8 cellular contexts compared by ENCODE assay signal in the genomic region with DNA sequence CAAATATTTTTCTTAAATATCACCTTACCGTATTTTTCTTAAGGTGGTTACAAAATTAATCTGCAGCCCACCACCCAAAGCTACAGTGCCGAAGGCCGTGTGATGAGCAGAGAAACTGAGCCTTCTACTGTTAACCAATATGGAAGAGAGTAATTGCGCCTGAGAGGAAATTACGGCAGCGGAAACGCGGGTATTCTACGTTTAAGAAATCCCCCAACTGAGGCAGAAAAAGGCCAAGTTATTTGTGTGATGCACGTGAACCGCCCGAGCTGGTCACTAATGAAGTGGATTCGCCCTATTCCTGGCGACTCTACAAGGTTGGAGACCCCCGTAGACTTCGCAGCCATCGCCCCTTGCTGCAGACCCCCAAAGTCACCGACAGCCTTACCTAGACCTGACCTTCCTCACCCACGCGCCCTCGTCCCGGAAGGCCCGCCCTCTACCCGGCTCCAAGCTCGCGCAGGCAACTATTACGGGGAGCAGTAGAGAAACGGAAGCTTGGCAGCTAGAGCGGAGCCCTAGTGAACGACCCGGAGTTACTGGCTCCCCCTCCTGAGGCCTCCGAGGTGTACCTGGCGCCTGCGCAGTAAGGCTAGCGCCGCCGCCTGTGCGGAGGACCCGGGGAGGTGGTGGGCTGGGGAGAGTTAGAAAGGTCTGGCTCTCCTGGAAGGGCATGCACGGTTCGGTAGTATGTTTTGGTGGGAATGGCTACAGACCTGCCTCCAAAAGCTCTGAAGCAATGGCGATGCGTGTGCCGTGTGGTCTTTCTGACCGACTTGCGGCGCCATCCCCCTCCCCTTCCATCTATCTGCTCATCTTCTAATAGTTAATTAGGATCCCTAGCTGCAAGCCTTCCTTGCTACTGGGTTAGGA. TPM values are rescaled to one million over a fixed set of nuclear protein-coding genes. Genes with fewer than 3 reads are reported as not detected.
DNase-seq lines count a peak whose midpoint lies in the region; TF ChIP-seq lines count a peak whose summit lies in the region.

A gene (minus strand): TSS at position 430 of the 873 bp plus-strand sequence. CDS start 4,319 bp downstream, outside the sequence.

- DNase-seq in COR-L47 (lab: John Stamatoyannopoulos, UW) (peak; percentile 97), GM20000 (ENCODE audit: low spot score) (peak; percentile 92), HT-29 (ENCODE audit: low spot score) (peak; percentile 99), lung microvascular endothelial cell (ENCODE audit: low read depth in 2 of 2) (peak; percentile 96 to 97)
- DNase-seq in NK-92 treated with Interleukin-12 subunit alpha and Interleukin-12 subunit beta, amount 100 ng/mL, for 24 hours (lab: John Stamatoyannopoulos, UW), result peak; percentile 97
- DNase-seq in activated CD8-positive, alpha-beta memory T cell treated with anti-CD3 and anti-CD28 coated beads for 24 hours, result peak; percentile 97
- DNase-seq in effector CD8-positive, alpha-beta T cell (lab: John Stamatoyannopoulos, UW), result peak; percentile 89
- peak; percentile 89 to 94 (median 93) for DNase-seq in stimulated activated CD4-positive, alpha-beta T cell treated with anti-CD3 and anti-CD28 coated beads, TNF-alpha, amount 100 ng/mL, for 48 hours (ENCODE audit: low read depth in 3 of 3)

- peak; percentile 77 for TF ChIP-seq CTCF in GM20000 (IDR thresholded peaks at IDR 0.05; ENCODE audit: extremely low read depth, missing control alignments)

RNA-seq across cellular contexts. Expression of the gene that starts here (rescaled TPM):
- 28.0 and 46.5 TPM in 2 replicates for total RNA-seq in HT-29 (2014; rRNA removed; shearing (Covaris generic))
- 13.5 and 17.2 TPM in 2 replicates for total RNA-seq in lung microvascular endothelial cell

Comparison
In these comparisons a context has a peak if more than half of its experiments do, and no peak if none do; other contexts are left out.
1. Peak in every context shown above with its lines: DNase-seq.